Comparison of ENCODE assay signal across 17 cellular contexts in the genomic region with DNA sequence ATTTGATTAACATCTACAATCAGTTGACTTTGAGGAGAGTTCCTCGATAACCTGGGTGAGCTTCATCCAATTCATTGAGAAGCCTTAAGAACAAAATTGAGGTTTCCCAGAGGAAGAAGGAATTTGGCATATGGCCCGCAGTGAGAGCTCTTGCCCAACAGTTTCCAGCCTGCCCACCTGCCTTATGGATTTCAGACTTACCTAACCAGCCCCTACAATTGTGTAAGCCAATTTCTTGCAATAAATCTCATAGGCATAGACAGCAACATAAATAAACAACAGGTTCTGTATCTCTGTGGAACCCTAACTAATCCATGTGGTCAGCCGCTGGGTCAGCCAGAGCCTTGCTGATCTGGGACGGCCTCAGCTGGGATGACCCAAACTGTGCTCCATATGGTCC.
"Had no signal": no experiment of that assay in that cellular context is flagged by ENCODE, and none has a peak within 500 bp of the region (broad histone marks: within the 10 kb centered on the region; RNA-seq: fewer than 3 reads in every experiment).

No MANE protein-coding gene starts in this region.

- H3K4me1 Mint-ChIP-seq: activated CD4-positive, alpha-beta memory T cell treated with anti-CD3 and anti-CD28 coated beads, Interleukin-2, amount 10 ng/mL, durations not matched to agents 7 days and 5 days; activated CD8-positive, alpha-beta memory T cell treated with anti-CD3 and anti-CD28 coated beads, Interleukin-2, amount 10 ng/mL, durations not matched to agents 7 days and 5 days; activated T-helper 17 cell treated with anti-CD3 and anti-CD28 coated beads, Interleukin-2, amount 50 U/mL, for 72 hours had no signal

- H3K36me3 Mint-ChIP-seq: activated CD8-positive, alpha-beta memory T cell treated with anti-CD3 and anti-CD28 coated beads, Interleukin-2, amount 10 ng/mL, durations not matched to agents 7 days and 5 days; type B pancreatic cell had no signal

- H3K27me3 Mint-ChIP-seq: activated CD4-positive, alpha-beta memory T cell treated with anti-CD3 and anti-CD28 coated beads, Interleukin-2, amount 10 ng/mL, durations not matched to agents 7 days and 5 days; activated T-helper 17 cell treated with anti-CD3 and anti-CD28 coated beads, Interleukin-2, amount 50 U/mL, for 72 hours; stimulated activated naive CD8-positive, alpha-beta T cell treated with anti-CD3 and anti-CD28 coated beads, Interleukin-15, Interleukin-2, amounts not matched to agents 100 ng/mL and 50 ng/mL, for 24 hours; type B pancreatic cell had no signal

- DNase-seq: activated CD4-positive, alpha-beta memory T cell treated with anti-CD3 and anti-CD28 coated beads, Interleukin-2, amount 10 ng/mL, durations not matched to agents 7 days and 5 days; activated CD4-positive, alpha-beta T cell treated with anti-CD3 and anti-CD28 coated beads for 48 hours; activated CD4-positive, CD25-positive, alpha-beta regulatory T cell; activated CD8-positive, alpha-beta memory T cell treated with anti-CD3 and anti-CD28 coated beads, Interleukin-2, amount 10 ng/mL, durations not matched to agents 7 days and 5 days; activated naive CD4-positive, alpha-beta T cell treated with anti-CD3 and anti-CD28 coated beads for 36 hours; aorta; brain microvascular endothelial cell; left ventricle myocardium inferior; occipital lobe; stimulated activated CD4-positive, alpha-beta T cell treated with anti-CD3 and anti-CD28 coated beads, Interleukin-12 subunit alpha, Interleukin-12 subunit beta, amount 100 ng/mL, for 4 hours; stimulated activated CD4-positive, alpha-beta T cell treated with anti-CD3 and anti-CD28 coated beads, Interleukin-1b, Interleukin-23, amount 100 ng/mL, for 48 hours; T1000; testis had no signal

- H3K4me3 Mint-ChIP-seq: activated CD4-positive, alpha-beta memory T cell treated with anti-CD3 and anti-CD28 coated beads, Interleukin-2, amount 10 ng/mL, durations not matched to agents 7 days and 5 days; activated CD8-positive, alpha-beta memory T cell treated with anti-CD3 and anti-CD28 coated beads, Interleukin-2, amount 10 ng/mL, durations not matched to agents 7 days and 5 days; activated naive CD4-positive, alpha-beta T cell treated with anti-CD3 and anti-CD28 coated beads for 36 hours; activated T-helper 17 cell treated with anti-CD3 and anti-CD28 coated beads, Interleukin-2, amount 50 U/mL, for 72 hours; stimulated activated naive CD8-positive, alpha-beta T cell treated with anti-CD3 and anti-CD28 coated beads, Interleukin-15, Interleukin-2, amounts not matched to agents 100 ng/mL and 50 ng/mL, for 24 hours; type B pancreatic cell had no signal

- H3K9me3 Mint-ChIP-seq: activated CD4-positive, alpha-beta memory T cell treated with anti-CD3 and anti-CD28 coated beads, Interleukin-2, amount 10 ng/mL, durations not matched to agents 7 days and 5 days; activated T-helper 17 cell treated with anti-CD3 and anti-CD28 coated beads, Interleukin-2, amount 50 U/mL, for 72 hours; stimulated activated naive CD8-positive, alpha-beta T cell treated with anti-CD3 and anti-CD28 coated beads, Interleukin-15, Interleukin-2, amounts not matched to agents 100 ng/mL and 50 ng/mL, for 24 hours; type B pancreatic cell had no signal

- H3K4me3 ChIP-seq: left ventricle myocardium inferior, testis had no signal

- H3K27ac Mint-ChIP-seq: activated CD4-positive, alpha-beta memory T cell treated with anti-CD3 and anti-CD28 coated beads, Interleukin-2, amount 10 ng/mL, durations not matched to agents 7 days and 5 days; activated CD8-positive, alpha-beta memory T cell treated with anti-CD3 and anti-CD28 coated beads, Interleukin-2, amount 10 ng/mL, durations not matched to agents 7 days and 5 days; activated naive CD4-positive, alpha-beta T cell treated with anti-CD3 and anti-CD28 coated beads for 36 hours; activated T-helper 17 cell treated with anti-CD3 and anti-CD28 coated beads, Interleukin-2, amount 50 U/mL, for 72 hours; stimulated activated naive CD8-positive, alpha-beta T cell treated with anti-CD3 and anti-CD28 coated beads, Interleukin-15, Interleukin-2, amounts not matched to agents 100 ng/mL and 50 ng/mL, for 24 hours; type B pancreatic cell had no signal

- H3K27ac ChIP-seq: brain microvascular endothelial cell, epithelial cell of prostate, left ventricle myocardium inferior, testis had no signal
